In genomic region chr11:83168756-83169155, GRCh38 we compare ENCODE assay signal across 21 cellular contexts. TPM values are rescaled to one million over a fixed set of nuclear protein-coding genes. Genes with fewer than 3 reads are reported as not detected.
DNase-seq lines count a peak whose midpoint lies in the region; ATAC-seq, FAIRE-seq and TF ChIP-seq lines count a peak whose summit lies in the region.
"Had no signal": no experiment of that assay in that cellular context is flagged by ENCODE, and none has a peak within 500 bp of the region (broad histone marks: within the 10 kb centered on the region; RNA-seq: fewer than 3 reads in every experiment).

No MANE protein-coding gene starts in this region.

- no peak overlapping the region for H3K9ac ChIP-seq in neural progenitor cell
- H3K9ac ChIP-seq: GM23248, KMS-11 had no signal

- H3K27me3 ChIP-seq in neural progenitor cell: no peaks in the 10 kb centered on the region
- no peaks in the 10 kb centered on the region for H3K27me3 ChIP-seq in gastrocnemius medialis

- TF ChIP-seq POLR2A in GM12892 (IDR thresholded peaks at IDR 0.05; ENCODE audit: low read depth, low read length) (peak; percentile 43; the same call in 1 of the 2 replicates), gastrocnemius medialis (IDR thresholded peaks at IDR 0.05) (no peak)

- peaks cover 47% of the 10 kb centered on the region for H4K20me1 ChIP-seq in neural progenitor cell (ENCODE audit: low read depth)

- H3K4me2 ChIP-seq in neural progenitor cell: peak overlapping the region; percentile 43
- H3K4me2 ChIP-seq: KMS-11 had no signal

- H3K4me3 ChIP-seq in neural progenitor cell (no peak overlapping the region), gastrocnemius medialis (no peak overlapping the region)
- H3K4me3 ChIP-seq: GM23248, skin epidermis had no signal

- peak overlapping the region; percentile 65 for H3K27ac Mint-ChIP-seq in activated T-cell treated with anti-CD3 and anti-CD28 coated beads, Interleukin-2, amount 50 U/mL, for 72 hours
- H3K27ac Mint-ChIP-seq in activated naive CD8-positive, alpha-beta T cell treated with anti-CD3 and anti-CD28 coated beads for 36 hours: peak overlapping the region; percentile 67
- H3K27ac Mint-ChIP-seq in neural progenitor cell: no peak overlapping the region
- H3K27ac Mint-ChIP-seq: dendritic cell treated with granulocyte-macrophage colony-stimulating factor and Interleukin-4, amounts not matched to agents 40 ng/mL and 50 ng/mL, for 4 days had no signal

- no peaks in the 10 kb centered on the region for H3K9me3 ChIP-seq in neural progenitor cell (ENCODE audit: low read depth)
- H3K9me3 ChIP-seq in gastrocnemius medialis: no peaks in the 10 kb centered on the region

- H3K27me3 Mint-ChIP-seq in activated T-cell treated with anti-CD3 and anti-CD28 coated beads, Interleukin-2, amount 50 U/mL, for 72 hours (ENCODE audit: low read depth): no peaks in the 10 kb centered on the region
- no peaks in the 10 kb centered on the region for H3K27me3 Mint-ChIP-seq in activated naive CD8-positive, alpha-beta T cell treated with anti-CD3 and anti-CD28 coated beads for 36 hours
- H3K27me3 Mint-ChIP-seq in neural progenitor cell (ENCODE audit: insufficient read depth, low read depth): no peaks in the 10 kb centered on the region
- H3K27me3 Mint-ChIP-seq: dendritic cell treated with granulocyte-macrophage colony-stimulating factor and Interleukin-4, amounts not matched to agents 40 ng/mL and 50 ng/mL, for 4 days had no signal

- no peak for DNase-seq in activated T-cell treated with anti-CD3 and anti-CD28 coated beads, Interleukin-2, amount 50 U/mL, for 72 hours
- no peak for DNase-seq in activated T-cell treated with anti-CD3 and anti-CD28 coated beads, Interleukin-2, amount 50 U/mL, for 1 hour
- DNase-seq in GM12892 (ENCODE audit: insufficient read length) (no peak), neural progenitor cell (ENCODE audit: low spot score) (no peak), gastrocnemius medialis (no peak), sciatic nerve (ENCODE audit: low spot score) (no peak)
- no peak for DNase-seq in activated naive CD8-positive, alpha-beta T cell treated with anti-CD3 and anti-CD28 coated beads for 36 hours
- DNase-seq: activated CD4-positive, alpha-beta T cell treated with anti-CD3 and anti-CD28 coated beads, Interleukin-2, amount 50 U/mL, for 4 hours; activated T-cell treated with anti-CD3 and anti-CD28 coated beads for 4 hours; foreskin fibroblast; GM23248; kidney; NCI-H1092; NCI-H2029 treated with DMSO at 0.1 percent for 48 hours; NCI-H446; substantia nigra; SW 1271 had no signal

- H3K4me1 Mint-ChIP-seq in activated T-cell treated with anti-CD3 and anti-CD28 coated beads, Interleukin-2, amount 50 U/mL, for 72 hours (ENCODE audit: low read depth): peaks cover 81% of the 10 kb centered on the region
- peaks cover 67% of the 10 kb centered on the region for H3K4me1 Mint-ChIP-seq in activated naive CD8-positive, alpha-beta T cell treated with anti-CD3 and anti-CD28 coated beads for 36 hours
- peaks cover 10% of the 10 kb centered on the region for H3K4me1 Mint-ChIP-seq in neural progenitor cell

- H3K4me1 ChIP-seq in neural progenitor cell: peaks cover 6% of the 10 kb centered on the region
- peaks cover 37 to 38% of the 10 kb centered on the region in 2 donors for H3K4me1 ChIP-seq in gastrocnemius medialis

- no peak overlapping the region for H2AFZ ChIP-seq in neural progenitor cell (replicated peaks)
- H2AFZ ChIP-seq: GM23248 had no signal

- peak overlapping the region; percentile 56 to 79 for H3K4me3 Mint-ChIP-seq in activated T-cell treated with anti-CD3 and anti-CD28 coated beads, Interleukin-2, amount 50 U/mL, for 72 hours
- no peak overlapping the region for H3K4me3 Mint-ChIP-seq in activated naive CD8-positive, alpha-beta T cell treated with anti-CD3 and anti-CD28 coated beads for 36 hours
- no peak overlapping the region for H3K4me3 Mint-ChIP-seq in neural progenitor cell
- H3K4me3 Mint-ChIP-seq: dendritic cell treated with granulocyte-macrophage colony-stimulating factor and Interleukin-4, amounts not matched to agents 40 ng/mL and 50 ng/mL, for 4 days had no signal

- H3K27ac ChIP-seq in neural progenitor cell (no peak overlapping the region), gastrocnemius medialis (no peak overlapping the region)
- H3K27ac ChIP-seq: GM23248, KMS-11, skin epidermis had no signal

- H3K36me3 Mint-ChIP-seq in activated T-cell treated with anti-CD3 and anti-CD28 coated beads, Interleukin-2, amount 50 U/mL, for 72 hours (ENCODE audit: insufficient read depth in 2 of 2): peaks cover 28 to 68% of the 10 kb centered on the region in 2 donors
- H3K36me3 Mint-ChIP-seq in activated naive CD8-positive, alpha-beta T cell treated with anti-CD3 and anti-CD28 coated beads for 36 hours: peaks cover 71% of the 10 kb centered on the region
- H3K36me3 Mint-ChIP-seq in neural progenitor cell: peaks cover 56% of the 10 kb centered on the region

- TF ChIP-seq CTCF in neural progenitor cell (IDR thresholded peaks at IDR 0.05) (no peak), gastrocnemius medialis (IDR thresholded peaks at IDR 0.05 in 4 of 5, conservative IDR thresholded peaks at IDR 0.05 in 1 of 5) (no peak)

- H3K36me3 ChIP-seq in neural progenitor cell: peaks cover 67% of the 10 kb centered on the region
- peaks cover 0 to 86% of the 10 kb centered on the region in 2 donors for H3K36me3 ChIP-seq in gastrocnemius medialis

- intact Hi-C loops in gastrocnemius medialis (cut with DNase I; ENCODE audit: low total_unique reads) (no loop called here), sciatic nerve (cut with DNase I) (no loop called here)

- H3F3A ChIP-seq in neural progenitor cell (ENCODE audit: low read depth): no peaks in the 10 kb centered on the region

- H3K79me2 ChIP-seq in neural progenitor cell (ENCODE audit: low read depth): peaks cover 99% of the 10 kb centered on the region

- in situ Hi-C loops in gastrocnemius medialis (cut with MboI; ENCODE audit: low sequenced_read_pairs in 4 of 4): loop anchor here in 1 of 4 donors (25.0 kb wide), 1 partner anchor 106 kb away; the partner anchor contains the start of gene RAB30

- ATAC-seq in activated T-cell treated with anti-CD3 and anti-CD28 coated beads, Interleukin-2, amount 50 U/mL, for 72 hours (replicated peaks in 1 of 2): no peak
- ATAC-seq in GM21390 (IDR thresholded peaks at IDR 0.05; ENCODE audit: unreplicated experiment): no peak
- no peak for ATAC-seq in gastrocnemius medialis
- ATAC-seq in sciatic nerve: no peak

- H3K9me3 Mint-ChIP-seq in activated T-cell treated with anti-CD3 and anti-CD28 coated beads, Interleukin-2, amount 50 U/mL, for 72 hours: no peaks in the 10 kb centered on the region
- H3K9me3 Mint-ChIP-seq in activated naive CD8-positive, alpha-beta T cell treated with anti-CD3 and anti-CD28 coated beads for 36 hours: no peaks in the 10 kb centered on the region
- H3K9me3 Mint-ChIP-seq in neural progenitor cell: no peaks in the 10 kb centered on the region
- H3K9me3 Mint-ChIP-seq: dendritic cell treated with granulocyte-macrophage colony-stimulating factor and Interleukin-4, amounts not matched to agents 40 ng/mL and 50 ng/mL, for 4 days had no signal

- peak; percentile 30 for FAIRE-seq in GM12892 (lab: Jason Lieb, UNC)
- FAIRE-seq: kidney had no signal

RNA-seq across cellular contexts. Expression of gene PCF11, which starts 11.8 kb away (rescaled TPM):
- 10 to 100 TPM; 79.5 to 85.6 TPM for total RNA-seq in activated T-cell treated with anti-CD3 and anti-CD28 coated beads, Interleukin-2, amount 50 U/mL, for 72 hours
- 42.9 TPM for polyA plus RNA-seq in GM12892 (2012; ENCODE audit: missing spikeins)
- 10 to 100 TPM; 49.3 to 51.9 TPM for total RNA-seq in activated naive CD8-positive, alpha-beta T cell treated with anti-CD3 and anti-CD28 coated beads for 36 hours
- total RNA-seq in neural progenitor cell (ENCODE audit: low replicate concordance): 64.2 and 72.7 TPM in 2 replicates
- total RNA-seq in gastrocnemius medialis: 100 to 1,000 TPM in 1 of 4 donors, 10 to 100 TPM in 3; 25.3 to 103 (median 47.5) TPM
- total RNA-seq in sciatic nerve: 84.4 TPM

RNA-seq across cellular contexts. Expression of gene ANKRD42, which starts 24.8 kb away (rescaled TPM):
- total RNA-seq in activated T-cell treated with anti-CD3 and anti-CD28 coated beads, Interleukin-2, amount 50 U/mL, for 72 hours: 1 to 10 TPM; 4.9 to 6.6 TPM
- polyA plus RNA-seq in GM12892 (2012; ENCODE audit: missing spikeins): 2.5 TPM
- total RNA-seq in activated naive CD8-positive, alpha-beta T cell treated with anti-CD3 and anti-CD28 coated beads for 36 hours: 1 to 10 TPM; 7.4 to 7.5 TPM
- 3.3 and 4.4 TPM in 2 replicates for total RNA-seq in neural progenitor cell (ENCODE audit: low replicate concordance)
- total RNA-seq in gastrocnemius medialis: 1 to 10 TPM; 2.1 to 3.7 (median 3.4) TPM
- 10.7 TPM for total RNA-seq in sciatic nerve

Comparison
In these comparisons a context has a peak if more than half of its experiments do, and no peak if none do; other contexts are left out.
1. H3K4me3 Mint-ChIP-seq: peak in activated T-cell treated with anti-CD3 and anti-CD28 coated beads, Interleukin-2, amount 50 U/mL, for 72 hours (2 of 2); none in activated naive CD8-positive, alpha-beta T cell treated with anti-CD3 and anti-CD28 coated beads for 36 hours (single experiment) and neural progenitor cell (single experiment).